26 cellular contexts compared by ENCODE assay signal in genomic region chr4:26056406-26056805, GRCh38.
"Had no signal": no experiment of that assay in that cellular context is flagged by ENCODE, and none has a peak within 500 bp of the region (broad histone marks: within the 10 kb centered on the region; RNA-seq: fewer than 3 reads in every experiment).

No MANE protein-coding gene starts in this region.

- H3K36me3 ChIP-seq: gastrocnemius medialis, heart left ventricle, left lung, prostate gland, right atrium auricular region, sigmoid colon, stomach, thyroid gland had no signal

- H3K4me3 ChIP-seq: gastrocnemius medialis, heart left ventricle, hepatocyte, left lung, mucosa of descending colon, prostate gland, right atrium auricular region, sigmoid colon, stomach, thyroid gland had no signal

- H3K36me3 Mint-ChIP-seq: mesothelial cell of epicardium; natural killer cell treated with Interleukin-12 subunit alpha and Interleukin-12 subunit beta and Interleukin-15 and Interleukin-18, amount 100 ng/mL, for 72 hours; stimulated activated effector memory CD8-positive, alpha-beta T cell treated with anti-CD3 and anti-CD28 coated beads, Interleukin-12 subunit alpha, Interleukin-12 subunit beta, amount 100 ng/mL, for 72 hours; type B pancreatic cell had no signal

- H3K9me3 Mint-ChIP-seq: mesothelial cell of epicardium; stimulated activated effector memory CD8-positive, alpha-beta T cell treated with anti-CD3 and anti-CD28 coated beads, Interleukin-12 subunit alpha, Interleukin-12 subunit beta, amount 100 ng/mL, for 72 hours; type B pancreatic cell had no signal

- H3K27me3 ChIP-seq: gastrocnemius medialis, heart left ventricle, hepatocyte, right atrium auricular region, sigmoid colon, stomach, thyroid gland had no signal

- H3K4me3 Mint-ChIP-seq: endodermal cell; mesothelial cell of epicardium; naive B cell; natural killer cell treated with Interleukin-12 subunit alpha and Interleukin-12 subunit beta and Interleukin-15 and Interleukin-18, amount 100 ng/mL, for 72 hours; neural crest cell; stimulated activated effector memory CD8-positive, alpha-beta T cell treated with anti-CD3 and anti-CD28 coated beads, Interleukin-12 subunit alpha, Interleukin-12 subunit beta, amount 100 ng/mL, for 72 hours; type B pancreatic cell had no signal

- H3K4me1 ChIP-seq: gastrocnemius medialis, prostate gland had no signal

- H3K27ac ChIP-seq: epithelial cell of prostate, gastrocnemius medialis, heart left ventricle, hepatocyte, prostate gland, right atrium auricular region, sigmoid colon, stomach, thyroid gland had no signal

- H3K4me1 Mint-ChIP-seq: endodermal cell, mesothelial cell of epicardium had no signal

- DNase-seq: cortex of kidney; effector CD8-positive, alpha-beta T cell; foreskin fibroblast; gastrocnemius medialis; heart left ventricle; kidney; left lung; mesenchymal stem cell; mucosa of descending colon; naive B cell; sigmoid colon; stimulated activated CD4-positive, alpha-beta T cell treated with anti-CD3 and anti-CD28 coated beads, Interleukin-2, amount 100 ng/mL, for 24 hours; stimulated activated CD4-positive, alpha-beta T cell treated with anti-CD3 and anti-CD28 coated beads, Interleukin-4, amount 100 ng/mL, for 24 hours; stimulated activated naive CD4-positive, alpha-beta T cell treated with Interleukin-2 at 50 U/mL for 16 hours; stomach; thyroid gland had no signal

- H3K27ac Mint-ChIP-seq: endodermal cell; mesothelial cell of epicardium; naive B cell; stimulated activated effector memory CD8-positive, alpha-beta T cell treated with anti-CD3 and anti-CD28 coated beads, Interleukin-12 subunit alpha, Interleukin-12 subunit beta, amount 100 ng/mL, for 72 hours; type B pancreatic cell had no signal

- H3K9me3 ChIP-seq: gastrocnemius medialis, heart left ventricle, left lung, mucosa of descending colon, prostate gland, right atrium auricular region, sigmoid colon, thyroid gland had no signal
